8 cellular contexts compared by ENCODE assay signal in the genomic region with DNA sequence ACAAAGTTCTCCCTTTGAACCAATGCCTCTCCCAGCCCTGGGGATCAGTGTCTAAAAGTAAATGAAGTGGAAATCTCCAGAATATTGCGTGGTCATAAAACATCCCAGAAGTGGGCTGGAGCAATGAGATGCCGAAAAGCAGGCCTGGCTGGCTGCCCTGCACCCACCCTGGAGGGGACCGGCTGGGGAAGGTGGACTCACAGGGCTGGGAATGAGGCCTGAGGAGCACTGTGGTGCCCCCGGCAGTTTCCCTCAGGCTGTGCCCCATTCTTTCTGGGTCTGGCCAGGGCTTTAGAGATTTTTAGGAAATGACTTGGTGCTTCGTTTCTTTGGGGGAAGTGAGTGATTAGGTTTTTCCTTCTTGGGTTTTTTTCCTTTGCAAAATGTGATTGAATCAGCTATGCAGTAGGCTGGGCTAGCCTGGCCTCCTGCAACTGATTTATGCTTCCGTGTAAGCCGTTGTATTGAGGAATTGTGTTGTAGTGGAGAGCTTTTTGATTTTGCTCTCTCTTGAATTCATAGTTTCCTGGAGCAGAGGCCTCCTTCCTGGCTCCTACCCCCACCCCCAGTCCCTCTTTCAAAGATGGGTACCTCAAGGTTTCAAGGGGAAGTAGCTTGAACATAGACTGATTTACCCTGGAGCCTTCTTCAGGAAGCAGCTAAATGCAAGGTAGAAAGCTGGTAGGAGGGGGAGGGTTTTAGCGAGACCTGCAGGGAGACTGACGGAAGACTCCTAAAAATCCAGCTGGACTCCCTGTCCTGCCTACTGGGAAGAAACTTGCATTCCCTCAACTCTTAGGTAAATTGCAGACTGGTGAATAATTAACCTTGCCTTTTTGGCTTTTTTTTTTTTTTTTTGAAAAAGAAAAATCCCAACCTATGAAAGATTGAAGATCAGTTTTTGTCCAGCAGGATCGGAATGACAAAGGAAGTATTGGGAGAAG.
DNase-seq lines count a peak whose midpoint lies in the region; ATAC-seq and TF ChIP-seq lines count a peak whose summit lies in the region.

No MANE protein-coding gene starts in this region.

- ATAC-seq in heart right ventricle = no peak
- no peak for ATAC-seq in Right ventricle myocardium superior (ENCODE audit: poor library complexity)
- no peak for ATAC-seq in left lung
- ATAC-seq in GM18870 (IDR thresholded peaks at IDR 0.05; ENCODE audit: unreplicated experiment) = no peak

- 56 to 66% methylated on average over 10 of the region's 10 CpGs for WGBS in heart right ventricle, 2 donors

- no peak for DNase-seq in heart right ventricle
- DNase-seq in Right ventricle myocardium superior = no peak
- no peak for DNase-seq in activated T-helper 2 cell treated with anti-CD3 and anti-CD28 coated beads, Interferon-gamma antibody, Interleukin-2, Interleukin-4, amounts not matched to agents 10 μg/mL and 5 μg/mL and 100 μg/mL, durations not matched to agents 14 hours and 24 hours and 36 hours (ENCODE audit: low spot score)
- no peak for DNase-seq in left lung
- no peak for DNase-seq in tibial artery
- DNase-seq in NCI-H1694 treated with DMSO at 0.1 percent for 48 hours (lab: John Stamatoyannopoulos, UW) = no peak
- no peak for DNase-seq in effector memory CD4-positive, alpha-beta T cell

- H3K27me3 ChIP-seq in heart right ventricle (no peaks in the 10 kb centered on the region), left lung (peaks cover 0 to 13% of the 10 kb centered on the region in 2 donors), tibial artery (no peaks in the 10 kb centered on the region)
- no peaks in the 10 kb centered on the region for H3K27me3 ChIP-seq in effector memory CD4-positive, alpha-beta T cell (replicated peaks; ENCODE audit: control insufficient read depth, insufficient read depth, low read length, poor library complexity, severe bottlenecking)

- H3K9me3 ChIP-seq in heart right ventricle (no peaks in the 10 kb centered on the region), left lung (no peaks in the 10 kb centered on the region), tibial artery (no peaks in the 10 kb centered on the region)
- no peaks in the 10 kb centered on the region for H3K9me3 ChIP-seq in effector memory CD4-positive, alpha-beta T cell (ENCODE audit: control insufficient read depth, low read length)

- H3K27me3 Mint-ChIP-seq in activated T-helper 2 cell treated with anti-CD3 and anti-CD28 coated beads, Interferon-gamma antibody, Interleukin-2, Interleukin-4, amounts not matched to agents 10 μg/mL and 5 μg/mL and 100 μg/mL, durations not matched to agents 14 hours and 24 hours and 36 hours (ENCODE audit: low read depth) = peaks cover 15% of the 10 kb centered on the region

- intact Hi-C loops in heart right ventricle (cut with DNase I) = loop anchor here in 5 of 10 donors (2.0 to 10.0 kb wide), 4 partner anchors 19 to 163 kb away; no protein-coding TSS in a partner anchor
- intact Hi-C loops in Right ventricle myocardium superior (cut with DNase I) = loop anchor here (5.0 kb wide), 1 partner anchor 131 kb away; no protein-coding TSS in a partner anchor
- intact Hi-C loops in activated T-helper 2 cell treated with anti-CD3 and anti-CD28 coated beads, Interferon-gamma antibody, Interleukin-2, Interleukin-4, amounts not matched to agents 10 μg/mL and 5 μg/mL and 100 μg/mL, durations not matched to agents 14 hours and 24 hours and 36 hours (cut with micrococcal nuclease) = no loop called here
- intact Hi-C loops in left lung (cut with DNase I) = no loop called here
- intact Hi-C loops in tibial artery (cut with DNase I; ENCODE audit: low total_unique reads) = loop anchor here (5.0 kb wide), 1 partner anchor 36 kb away; no protein-coding TSS in a partner anchor

- no peaks in the 10 kb centered on the region for H3K36me3 Mint-ChIP-seq in activated T-helper 2 cell treated with anti-CD3 and anti-CD28 coated beads, Interferon-gamma antibody, Interleukin-2, Interleukin-4, amounts not matched to agents 10 μg/mL and 5 μg/mL and 100 μg/mL, durations not matched to agents 14 hours and 24 hours and 36 hours (ENCODE audit: low read depth)

- peak overlapping the region; percentile 24 for H3K4me3 Mint-ChIP-seq in activated T-helper 2 cell treated with anti-CD3 and anti-CD28 coated beads, Interferon-gamma antibody, Interleukin-2, Interleukin-4, amounts not matched to agents 10 μg/mL and 5 μg/mL and 100 μg/mL, durations not matched to agents 14 hours and 24 hours and 36 hours (ENCODE audit: low read depth)

- H3K27ac ChIP-seq in heart right ventricle (peak overlapping the region in 7 of 10 donors; percentile 82 to 96 (median 94)), left lung (peak overlapping the region; percentile 66 to 90), tibial artery (peak overlapping the region; percentile 95 to 97)
- H3K27ac ChIP-seq in effector memory CD4-positive, alpha-beta T cell (ENCODE audit: insufficient read depth, low read length, poor library complexity, severe bottlenecking) = no peak overlapping the region

- no peaks in the 10 kb centered on the region for H3K9me3 Mint-ChIP-seq in activated T-helper 2 cell treated with anti-CD3 and anti-CD28 coated beads, Interferon-gamma antibody, Interleukin-2, Interleukin-4, amounts not matched to agents 10 μg/mL and 5 μg/mL and 100 μg/mL, durations not matched to agents 14 hours and 24 hours and 36 hours

- H3K36me3 ChIP-seq in heart right ventricle (peaks cover 0 to 9% (median 0%) of the 10 kb centered on the region in 9 donors), left lung (no peaks in the 10 kb centered on the region), tibial artery (peaks cover 0 to 6% (median 0%) of the 10 kb centered on the region in 3 donors)
- no peaks in the 10 kb centered on the region for H3K36me3 ChIP-seq in effector memory CD4-positive, alpha-beta T cell (ENCODE audit: control insufficient read depth, insufficient read depth, low read length)

- H3K4me1 ChIP-seq in heart right ventricle = peaks cover 11 to 75% (median 53%) of the 10 kb centered on the region in 9 donors
- H3K4me1 ChIP-seq in left lung = peaks cover 16 to 67% of the 10 kb centered on the region in 2 donors
- H3K4me1 ChIP-seq in tibial artery = peaks cover 0 to 70% (median 58%) of the 10 kb centered on the region in 4 donors
- peaks cover 5% of the 10 kb centered on the region for H3K4me1 ChIP-seq in effector memory CD4-positive, alpha-beta T cell (ENCODE audit: control insufficient read depth, insufficient read depth, low read length, poor library complexity, severe bottlenecking)

- peaks cover 9% of the 10 kb centered on the region for H3K4me1 Mint-ChIP-seq in activated T-helper 2 cell treated with anti-CD3 and anti-CD28 coated beads, Interferon-gamma antibody, Interleukin-2, Interleukin-4, amounts not matched to agents 10 μg/mL and 5 μg/mL and 100 μg/mL, durations not matched to agents 14 hours and 24 hours and 36 hours (ENCODE audit: low read depth)

- H3K4me3 ChIP-seq in heart right ventricle (peak overlapping the region in 5 of 10 donors; percentile 68 to 89 (median 72)), left lung (peak overlapping the region in 1 of 2 donors; percentile 65), tibial artery (peak overlapping the region; percentile 74 to 76)
- no peak overlapping the region for H3K4me3 ChIP-seq in effector memory CD4-positive, alpha-beta T cell (ENCODE audit: insufficient read depth, low read depth, low read length, poor library complexity, severe bottlenecking)

- no peak for TF ChIP-seq CTCF in heart right ventricle (IDR thresholded peaks at IDR 0.05)
- TF ChIP-seq CTCF in left lung (IDR thresholded peaks at IDR 0.05) = no peak
- TF ChIP-seq CTCF in tibial artery (IDR thresholded peaks at IDR 0.05) = no peak

- H3K27ac Mint-ChIP-seq in activated T-helper 2 cell treated with anti-CD3 and anti-CD28 coated beads, Interferon-gamma antibody, Interleukin-2, Interleukin-4, amounts not matched to agents 10 μg/mL and 5 μg/mL and 100 μg/mL, durations not matched to agents 14 hours and 24 hours and 36 hours = no peak overlapping the region

Comparison
In these comparisons a context has a peak if more than half of its experiments do, and no peak if none do; other contexts are left out.
1. intact Hi-C loops: an anchor here in Right ventricle myocardium superior (5.0 kb wide) and tibial artery (5.0 kb wide); none called in activated T-helper 2 cell treated with anti-CD3 and anti-CD28 coated beads, Interferon-gamma antibody, Interleukin-2, Interleukin-4, amounts not matched to agents 10 μg/mL and 5 μg/mL and 100 μg/mL, durations not matched to agents 14 hours and 24 hours and 36 hours and left lung.